21 cellular contexts compared by ENCODE assay signal in genomic region chr11:101048479-101048878, GRCh38.
DNase-seq lines count a peak whose midpoint lies in the region; ATAC-seq, FAIRE-seq and TF ChIP-seq lines count a peak whose summit lies in the region.
"Had no signal": no experiment of that assay in that cellular context is flagged by ENCODE, and none has a peak within 500 bp of the region (broad histone marks: within the 10 kb centered on the region; RNA-seq: fewer than 3 reads in every experiment).

No MANE protein-coding gene starts in this region.

- ATAC-seq in PC-3: no peak
- no peak for ATAC-seq in GM19324 (IDR thresholded peaks at IDR 0.05; ENCODE audit: low FRiP score, unreplicated experiment)
- ATAC-seq: A549 had no signal

- POLR2A ChIA-PET in PC-3 (lab: Charles Lee; ENCODE audit: unreplicated experiment): no interaction called here

- H3K27ac ChIP-seq in PC-3 (ENCODE audit: low read length): no peak overlapping the region
- H3K27ac ChIP-seq: A549 had no signal

- TF ChIP-seq CTCF in PC-3 (conservative IDR thresholded peaks at IDR 0.05; ENCODE audit: low read depth, low read length): no peak
- no peak for TF ChIP-seq CTCF in bronchial epithelial cell (IDR thresholded peaks at IDR 0.05; ENCODE audit: insufficient read depth, low read length, severe bottlenecking)

- H3F3A ChIP-seq in PC-3 (ENCODE audit: low read length, unreplicated experiment): no peaks in the 10 kb centered on the region

- intact Hi-C loops in PC-3 (cut with micrococcal nuclease): no loop called here

- H3K9me2 ChIP-seq in PC-3 (replicated peaks; ENCODE audit: low read length): no peaks in the 10 kb centered on the region

- no peak overlapping the region for H3K4me2 ChIP-seq in PC-3 (ENCODE audit: low read length)
- H3K4me2 ChIP-seq: A549 had no signal

- H3K4me3 ChIP-seq in PC-3 (ENCODE audit: low read length) (no peak overlapping the region), bronchial epithelial cell (ENCODE audit: low read depth, low read length) (no peak overlapping the region)
- H3K4me3 ChIP-seq: A549 had no signal

- no peak overlapping the region for H2AFZ ChIP-seq in PC-3 (ENCODE audit: low read length)

- H4K20me1 ChIP-seq in PC-3 (ENCODE audit: low read length): no peaks in the 10 kb centered on the region

- H3K9me3 ChIP-seq in PC-3 (ENCODE audit: low read length): no peaks in the 10 kb centered on the region
- H3K9me3 ChIP-seq: A549 had no signal

- no peaks in the 10 kb centered on the region for H3K4me1 ChIP-seq in PC-3 (ENCODE audit: insufficient read depth, low read length)
- H3K4me1 ChIP-seq: A549 had no signal

- CTCF ChIA-PET in PC-3 (lab: Charles Lee): no interaction called here

- no TSS peak for BruUV-seq in PC-3 (replicated peaks; lab: Mats Ljungman, UMichigan)

- H3K79me2 ChIP-seq in PC-3 (ENCODE audit: low read length): no peaks in the 10 kb centered on the region

- DNase-seq in PC-3: peak; percentile 61
- peak; percentile 7 for DNase-seq in bronchial epithelial cell (ENCODE audit: low read depth)
- DNase-seq in HCEC 1CT: no peak
- DNase-seq in mesenteric fat pad (ENCODE audit: low spot score): no peak
- no peak for DNase-seq in stimulated activated CD4-positive, alpha-beta T cell treated with anti-CD3 and anti-CD28 coated beads, Interleukin-2, amount 100 ng/mL, for 24 hours
- DNase-seq: 8988T; ACHN; C1 segment of cervical spinal cord; Calu3; CD4-positive, alpha-beta memory T cell; COR-L47; DMS53; DMS79 treated with DMSO at 0.1 percent for 48 hours; GF-D8; GOT3; H7 had no signal

- H3K36me3 ChIP-seq in PC-3 (ENCODE audit: low read depth, low read length) (no peaks in the 10 kb centered on the region), bronchial epithelial cell (ENCODE audit: control insufficient read depth, insufficient read depth, low read length) (no peaks in the 10 kb centered on the region)

- H3K9ac ChIP-seq in PC-3 (ENCODE audit: low read length): no peak overlapping the region

- H3K27me3 ChIP-seq in PC-3 (ENCODE audit: low read length) (peaks cover 31% of the 10 kb centered on the region), bronchial epithelial cell (ENCODE audit: control insufficient read depth, insufficient read depth, low read length) (no peaks in the 10 kb centered on the region)

- FAIRE-seq in bronchial epithelial cell (lab: Jason Lieb, UNC) (no peak), islet of Langerhans (lab: Jason Lieb, UNC) (peak; percentile 68)
- FAIRE-seq: A549, GM12891, GM18507 had no signal

Comparison
In these comparisons a context has a peak if more than half of its experiments do, and no peak if none do; other contexts are left out.
1. DNase-seq: peak in PC-3 (single experiment) and bronchial epithelial cell (single experiment); none in HCEC 1CT (single experiment), mesenteric fat pad (single experiment) and stimulated activated CD4-positive, alpha-beta T cell treated with anti-CD3 and anti-CD28 coated beads, Interleukin-2, amount 100 ng/mL, for 24 hours (0 of 2).